9 cellular contexts compared by ENCODE assay signal in genomic region chr2:162840598-162841246, GRCh38. TPM values are rescaled to one million over a fixed set of nuclear protein-coding genes. Genes with fewer than 3 reads are reported as not detected.
DNase-seq lines count a peak whose midpoint lies in the region; ATAC-seq, FAIRE-seq and TF ChIP-seq lines count a peak whose summit lies in the region.
"Had no signal": no experiment of that assay in that cellular context is flagged by ENCODE, and none has a peak within 500 bp of the region (broad histone marks: within the 10 kb centered on the region; RNA-seq: fewer than 3 reads in every experiment).

No MANE protein-coding gene starts in this region.

- H3K4me3 Mint-ChIP-seq in astrocyte (ENCODE audit: unreplicated experiment), result no peak overlapping the region
- H3K4me3 Mint-ChIP-seq: memory B cell had no signal

- H3K4me1 Mint-ChIP-seq in astrocyte (ENCODE audit: low read depth, unreplicated experiment), result no peaks in the 10 kb centered on the region
- H3K4me1 Mint-ChIP-seq: memory B cell had no signal

- H3K4me2 ChIP-seq in MM.1S (ENCODE audit: low read depth, low read length) (no peak overlapping the region), astrocyte (ENCODE audit: low read length) (no peak overlapping the region), keratinocyte (ENCODE audit: control insufficient read depth, extremely low read depth, insufficient read depth, low read depth, low read length) (no peak overlapping the region)

- H3K4me3 ChIP-seq in MM.1S (ENCODE audit: low read length), result no peak overlapping the region
- no peak overlapping the region for H3K4me3 ChIP-seq in astrocyte (ENCODE audit: insufficient read depth, low read depth, low read length)
- no peak overlapping the region for H3K4me3 ChIP-seq in keratinocyte (ENCODE audit: control insufficient read depth in 2 of 3, extremely low read depth in 1 of 3, insufficient read depth in 2 of 3, low read depth in 1 of 3, low read length in 3 of 3)
- H3K4me3 ChIP-seq in aorta (ENCODE audit: low read length in 2 of 2), result no peak overlapping the region

- no peaks in the 10 kb centered on the region for H3K36me3 Mint-ChIP-seq in astrocyte (ENCODE audit: low read depth, unreplicated experiment)
- H3K36me3 Mint-ChIP-seq: memory B cell had no signal

- H3K36me3 ChIP-seq in MM.1S (replicated peaks; ENCODE audit: insufficient read depth, low read length) (no peaks in the 10 kb centered on the region), astrocyte (ENCODE audit: insufficient read depth, low read length) (no peaks in the 10 kb centered on the region), keratinocyte (ENCODE audit: control insufficient read depth in 2 of 2, extremely low read depth in 1 of 2, insufficient read depth in 2 of 2, low read length in 2 of 2) (no peaks in the 10 kb centered on the region), aorta (ENCODE audit: control insufficient read depth in 1 of 2, insufficient read depth in 2 of 2, low read length in 1 of 2) (no peaks in the 10 kb centered on the region)

- H4K20me1 ChIP-seq in MM.1S (ENCODE audit: insufficient read depth, low read length), result no peaks in the 10 kb centered on the region
- H4K20me1 ChIP-seq in astrocyte (ENCODE audit: insufficient read depth, low read length), result no peaks in the 10 kb centered on the region
- H4K20me1 ChIP-seq in keratinocyte (ENCODE audit: control insufficient read depth, extremely low read depth, insufficient read depth, low read length), result no peaks in the 10 kb centered on the region

- H3K27me3 ChIP-seq in MM.1S (replicated peaks; ENCODE audit: insufficient read depth, low read length), result no peaks in the 10 kb centered on the region
- H3K27me3 ChIP-seq in astrocyte (ENCODE audit: insufficient read depth, low read length), result peaks cover 23% of the 10 kb centered on the region
- H3K27me3 ChIP-seq in keratinocyte (ENCODE audit: control insufficient read depth, extremely low read depth, insufficient read depth, low read length), result peaks cover 19% of the 10 kb centered on the region
- no peaks in the 10 kb centered on the region for H3K27me3 ChIP-seq in aorta (ENCODE audit: control insufficient read depth in 1 of 2, insufficient read depth in 2 of 2, low read length in 1 of 2)

- H3K9me3 ChIP-seq in MM.1S (replicated peaks; ENCODE audit: insufficient read depth, low read length) (no peaks in the 10 kb centered on the region), astrocyte (ENCODE audit: insufficient read depth, low read depth, low read length) (no peaks in the 10 kb centered on the region), keratinocyte (ENCODE audit: control insufficient read depth, low read depth, low read length) (no peaks in the 10 kb centered on the region), aorta (ENCODE audit: control insufficient read depth, low read length) (peaks cover 2% of the 10 kb centered on the region)

- no peaks in the 10 kb centered on the region for H3K9me2 ChIP-seq in MM.1S (replicated peaks; ENCODE audit: insufficient read depth, low read length)

- no peaks in the 10 kb centered on the region for H3K9me1 ChIP-seq in keratinocyte (ENCODE audit: control insufficient read depth, extremely low read depth, insufficient read depth, low read length)

- dilution Hi-C loops in keratinocyte (cut with MboI; ENCODE audit: extremely low pct_ligation_motif_present, low sequenced_read_pairs), result no loop called here

- ATAC-seq in GM21737 (IDR thresholded peaks at IDR 0.05; ENCODE audit: unreplicated experiment), result peak; percentile 59
- ATAC-seq in aorta (ENCODE audit: low FRiP score), result peak; percentile 74
- no peak for ATAC-seq in HG03439 (IDR thresholded peaks at IDR 0.05; ENCODE audit: unreplicated experiment)

- intact Hi-C loops in aorta (cut with DNase I), result no loop called here

- no peak overlapping the region for H2AFZ ChIP-seq in MM.1S (ENCODE audit: low read length)
- no peak overlapping the region for H2AFZ ChIP-seq in astrocyte (ENCODE audit: low read depth, low read length)
- no peak overlapping the region for H2AFZ ChIP-seq in keratinocyte (ENCODE audit: control insufficient read depth, low read length)

- no peak for TF ChIP-seq CTCF in MM.1S (IDR thresholded peaks at IDR 0.05; ENCODE audit: low read length)
- TF ChIP-seq CTCF in astrocyte (IDR thresholded peaks at IDR 0.05; ENCODE audit: insufficient read depth, low read depth, low read length), result no peak
- TF ChIP-seq CTCF in keratinocyte (optimal IDR thresholded peaks at IDR 0.05 in 1 of 3, IDR thresholded peaks at IDR 0.05 in 1 of 3, conservative IDR thresholded peaks at IDR 0.05 in 1 of 3; ENCODE audit: extremely low read depth in 1 of 3, insufficient read depth in 2 of 3, low read length in 3 of 3), result no peak

- no peaks in the 10 kb centered on the region for H3K79me2 ChIP-seq in MM.1S (ENCODE audit: low read length)
- no peaks in the 10 kb centered on the region for H3K79me2 ChIP-seq in astrocyte (ENCODE audit: insufficient read depth, low read length)
- no peaks in the 10 kb centered on the region for H3K79me2 ChIP-seq in keratinocyte (ENCODE audit: control insufficient read depth, insufficient read depth, low read length)

- whole genome bisulfite sequencing in aorta, 2 donors, result 9 to 10% methylated on average over 8 of the region's 8 CpGs

- FAIRE-seq in astrocyte (lab: Jason Lieb, UNC) (no peak), keratinocyte (lab: Jason Lieb, UNC) (peak; percentile 55)

- H3K9ac ChIP-seq in MM.1S (ENCODE audit: low read length), result no peak overlapping the region
- H3K9ac ChIP-seq in astrocyte (ENCODE audit: low read length), result no peak overlapping the region
- no peak overlapping the region for H3K9ac ChIP-seq in keratinocyte (ENCODE audit: control insufficient read depth, extremely low read depth, insufficient read depth, low read length)

- no peaks in the 10 kb centered on the region for H3F3A ChIP-seq in MM.1S (ENCODE audit: insufficient read depth, low read length)

- no peaks in the 10 kb centered on the region for H3K4me1 ChIP-seq in MM.1S (ENCODE audit: low read length)
- H3K4me1 ChIP-seq in astrocyte (ENCODE audit: insufficient read depth, low read length), result peaks cover 12% of the 10 kb centered on the region
- no peaks in the 10 kb centered on the region for H3K4me1 ChIP-seq in keratinocyte (ENCODE audit: control insufficient read depth, extremely low read depth, insufficient read depth, low read length)
- H3K4me1 ChIP-seq in aorta (ENCODE audit: control insufficient read depth in 1 of 2, insufficient read depth in 2 of 2, low read length in 2 of 2), result no peaks in the 10 kb centered on the region

- DNase-seq in GM04504 (ENCODE audit: low read depth) (peak; percentile 1), MM.1S (peak; percentile 76), astrocyte (ENCODE audit: low read depth) (peak; percentile 72), keratinocyte (ENCODE audit: low read depth, low spot score) (peak; percentile 35), aorta (peak in 1 of 2 donors; percentile 43), 8988T (no peak)

- H3K27ac ChIP-seq in MM.1S (ENCODE audit: low read length) (no peak overlapping the region), astrocyte (ENCODE audit: low read depth, low read length) (no peak overlapping the region), keratinocyte (ENCODE audit: control insufficient read depth, insufficient read depth, low read length) (no peak overlapping the region), aorta (ENCODE audit: low read depth in 1 of 2, low read length in 2 of 2) (no peak overlapping the region)

- no peaks in the 10 kb centered on the region for H3K9me3 Mint-ChIP-seq in astrocyte (ENCODE audit: unreplicated experiment)

- no peak overlapping the region for H3K27ac Mint-ChIP-seq in astrocyte (ENCODE audit: unreplicated experiment)
- H3K27ac Mint-ChIP-seq: memory B cell had no signal

- H3K27me3 Mint-ChIP-seq in astrocyte (ENCODE audit: low read depth, unreplicated experiment), result peaks cover 35% of the 10 kb centered on the region
- H3K27me3 Mint-ChIP-seq: memory B cell had no signal

RNA-seq across cellular contexts. Expression of gene KCNH7, which starts 2.2 kb away (rescaled TPM):
- 0.91 and 2.0 TPM in 2 replicates for total RNA-seq in astrocyte
- not detected in 3 replicates for polyA plus RNA-seq in keratinocyte
- not detected for polyA plus RNA-seq in keratinocyte (2011; ENCODE audit: low read depth)
- not detected in 2 replicates for polyA plus RNA-seq in keratinocyte (2011; cell fraction: cytosol; rRNA removed)
- not detected in 2 replicates for polyA plus RNA-seq in keratinocyte (2011; cell fraction: nucleus; rRNA removed)
- not detected in 2 replicates for polyA plus RNA-seq in keratinocyte (2012; ENCODE audit: low replicate concordance)
- polyA minus RNA-seq in keratinocyte, result not detected in 3 replicates
- not detected for polyA minus RNA-seq in keratinocyte (2011; cell fraction: cytosol; rRNA and poly(A)+ RNA removed)
- not detected in 2 replicates for polyA minus RNA-seq in keratinocyte (2011; cell fraction: nucleus; rRNA and poly(A)+ RNA removed)
- total RNA-seq in aorta, result not detected
- polyA plus RNA-seq in aorta, result not detected
